8 cellular contexts compared by ENCODE assay signal in the genomic region with DNA sequence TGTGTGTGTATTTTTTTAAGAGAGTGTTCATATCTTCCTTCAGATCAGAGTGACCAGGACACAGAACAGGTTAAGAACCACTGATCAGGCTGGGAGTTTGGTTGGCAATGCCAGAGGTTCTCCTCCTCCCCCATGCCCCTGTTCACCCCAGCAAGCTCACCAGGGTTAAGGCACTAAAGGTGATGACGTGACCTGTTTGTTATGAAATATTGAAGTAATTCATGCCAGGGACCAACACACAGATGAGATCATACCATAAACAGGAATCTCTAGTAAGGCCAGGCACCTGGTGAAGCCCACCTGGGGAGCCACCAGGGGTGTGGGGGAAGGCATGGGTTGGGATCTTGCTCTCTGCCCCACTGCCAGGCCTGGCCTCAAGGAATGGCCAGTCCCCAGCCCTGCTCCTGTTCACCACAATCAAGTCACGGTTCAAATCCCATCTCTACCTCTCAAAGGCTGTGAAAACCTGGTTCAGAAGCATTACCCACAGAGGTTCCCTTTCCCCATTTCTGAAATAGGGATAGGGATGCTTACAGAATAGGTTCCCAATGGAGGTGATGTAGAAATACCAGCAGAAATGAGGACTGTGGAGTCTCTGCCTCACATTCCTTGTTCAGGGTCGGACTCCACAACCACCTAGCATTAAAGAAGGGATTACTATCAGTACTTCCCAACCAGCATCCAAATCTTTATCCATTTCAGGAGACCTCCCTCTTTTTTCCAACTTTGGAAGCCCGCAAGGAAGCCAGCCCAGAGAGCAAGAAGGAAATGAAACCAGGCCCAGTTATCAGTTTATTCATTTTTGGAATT. TPM values are rescaled to one million over a fixed set of nuclear protein-coding genes. Genes with fewer than 3 reads are reported as not detected.
DNase-seq lines count a peak whose midpoint lies in the region; ATAC-seq, FAIRE-seq and TF ChIP-seq lines count a peak whose summit lies in the region.

No MANE protein-coding gene starts in this region.

- peak; percentile 31 to 61; a peak in 2 of 5 replicates for TF ChIP-seq EP300 in A549 (IDR thresholded peaks at IDR 0.05)
- TF ChIP-seq EP300 in suprapubic skin (IDR thresholded peaks at IDR 0.05), result no peak

- no peaks in the 10 kb centered on the region for H3K27me3 Mint-ChIP-seq in activated T-helper 17 cell treated with anti-CD3 and anti-CD28 coated beads, Interleukin-2, amount 50 U/mL, for 72 hours

- H3K27me3 ChIP-seq in suprapubic skin, result no peaks in the 10 kb centered on the region

- H3K9me3 ChIP-seq in A549 (no peaks in the 10 kb centered on the region), suprapubic skin (no peaks in the 10 kb centered on the region)

- H3K4me1 Mint-ChIP-seq in activated T-helper 17 cell treated with anti-CD3 and anti-CD28 coated beads, Interleukin-2, amount 50 U/mL, for 72 hours, result peaks cover 24% of the 10 kb centered on the region

- H3K36me3 ChIP-seq in suprapubic skin, result no peaks in the 10 kb centered on the region

- H3K27ac ChIP-seq in A549 (peak overlapping the region; percentile 96 to 98), suprapubic skin (peak overlapping the region; percentile 91)

- DNase-seq in A549 (ENCODE audit: low read depth in 1 of 2, low spot score in 1 of 2), result peak; percentile 65 to 82
- peak; percentile 64 for DNase-seq in H4 (ENCODE audit: low spot score)
- peak; percentile 75 for DNase-seq in iris pigment epithelial cell (ENCODE audit: low read depth)
- no peak for DNase-seq in suprapubic skin (ENCODE audit: low spot score in 2 of 2)
- DNase-seq in GM03348 (ENCODE audit: low spot score), result no peak

- FAIRE-seq in A549 (lab: Jason Lieb, UNC), result no peak

- peak overlapping the region; percentile 77 for H3K4me2 ChIP-seq in A549

- CTCF ChIA-PET in A549 (lab: Yijun Ruan, JAX), result interaction anchor here (0.5 to 29.3 kb wide), 8 partner anchors 12 to 77 kb away, joined by 3 to 699 read pairs (median 4); no protein-coding TSS in a partner anchor

- ATAC-seq in A549, result peak; percentile 6 to 17
- no peak for ATAC-seq in activated T-helper 17 cell treated with anti-CD3 and anti-CD28 coated beads, Interleukin-2, amount 50 U/mL, for 72 hours (replicated peaks)
- no peak for ATAC-seq in GM21576 (IDR thresholded peaks at IDR 0.05; ENCODE audit: unreplicated experiment)
- no peak for ATAC-seq in GM19023 (IDR thresholded peaks at IDR 0.05; ENCODE audit: unreplicated experiment)

- H3K36me3 Mint-ChIP-seq in activated T-helper 17 cell treated with anti-CD3 and anti-CD28 coated beads, Interleukin-2, amount 50 U/mL, for 72 hours (ENCODE audit: low read depth), result peaks cover 19% of the 10 kb centered on the region

- H3K27ac Mint-ChIP-seq in activated T-helper 17 cell treated with anti-CD3 and anti-CD28 coated beads, Interleukin-2, amount 50 U/mL, for 72 hours, result peak overlapping the region; percentile 77

- peak; percentile 81 for TF ChIP-seq POLR2A in A549 (IDR thresholded peaks at IDR 0.05; ENCODE audit: low read length)
- TF ChIP-seq POLR2A in suprapubic skin (IDR thresholded peaks at IDR 0.05), result no peak

- peak overlapping the region; percentile 92 for H3K4me3 ChIP-seq in A549
- H3K4me3 ChIP-seq in suprapubic skin, result peak overlapping the region; percentile 89

- TF ChIP-seq CTCF in A549 (IDR thresholded peaks at IDR 0.05) (no peak), suprapubic skin (IDR thresholded peaks at IDR 0.05) (no peak)

- H3K9me3 Mint-ChIP-seq in activated T-helper 17 cell treated with anti-CD3 and anti-CD28 coated beads, Interleukin-2, amount 50 U/mL, for 72 hours, result no peaks in the 10 kb centered on the region

- peak overlapping the region; percentile 94 for H3K4me3 Mint-ChIP-seq in activated T-helper 17 cell treated with anti-CD3 and anti-CD28 coated beads, Interleukin-2, amount 50 U/mL, for 72 hours

- no peak; a peak in 1 of 5 replicates for TF ChIP-seq RAD21 in A549 (conservative IDR thresholded peaks at IDR 0.05 in 1 of 2, IDR thresholded peaks at IDR 0.05 in 1 of 2)

- WGBS in A549 (ENCODE audit: missing lambda C conversion rate), result 2% methylated on average over 3 of the region's 4 CpGs
- WGBS in suprapubic skin, result 72% methylated on average over 4 of the region's 4 CpGs

- H3K4me1 ChIP-seq in A549 (peaks cover 56% of the 10 kb centered on the region), suprapubic skin (peaks cover 77% of the 10 kb centered on the region)

- POLR2A ChIA-PET in A549 (lab: Yijun Ruan, JAX), result interaction anchor here (0.6 to 11.2 kb wide), 14 partner anchors 13 to 1531 kb away, joined by 3 to 168 read pairs (median 16); a partner anchor contains a TSS

TF ChIP-seq in A549, 52 proteins besides CTCF, POLR2A, EP300 and RAD21 (continues in another document):
- TF ChIP-seq RARB (CRISPR knock-in tag; IDR thresholded peaks at IDR 0.05) (peak; percentile 77; the same call in 1 of the 2 replicates), EHF (CRISPR knock-in tag; IDR thresholded peaks at IDR 0.05) (0 out of 2 replicates have a peak, but pooled peaks have one; percentile 60), JUN (IDR thresholded peaks at IDR 0.05) (peak in 1 of 2 experiments; percentile 94), ZFP36 (IDR thresholded peaks at IDR 0.05; ENCODE audit: borderline replicate concordance, partially characterized antibody) (no peak), RCOR1 (IDR thresholded peaks at IDR 0.05; ENCODE audit: low read depth, low read length) (no peak), RNF2 (IDR thresholded peaks at IDR 0.05; ENCODE audit: borderline replicate concordance, low read depth) (no peak), POLR2AphosphoS2 (conservative IDR thresholded peaks at IDR 0.05; ENCODE audit: low read length) (peak; percentile 88; the same call in 1 of the 2 replicates), TFCP2L1 (CRISPR knock-in tag; IDR thresholded peaks at IDR 0.05) (peak; percentile 95), MAFK (IDR thresholded peaks at IDR 0.05; ENCODE audit: partially characterized antibody) (no peak), HDAC2 (IDR thresholded peaks at IDR 0.05) (no peak), ZNF302 (CRISPR knock-in tag; IDR thresholded peaks at IDR 0.05) (no peak), FOSB (CRISPR knock-in tag; IDR thresholded peaks at IDR 0.05) (no peak; the same call in none of the 2 replicates), HOXA7 (CRISPR knock-in tag; IDR thresholded peaks at IDR 0.05) (peak; percentile 95), SREBF2 (IDR thresholded peaks at IDR 0.05) (no peak)
- TF ChIP-seq, protein P1, sequence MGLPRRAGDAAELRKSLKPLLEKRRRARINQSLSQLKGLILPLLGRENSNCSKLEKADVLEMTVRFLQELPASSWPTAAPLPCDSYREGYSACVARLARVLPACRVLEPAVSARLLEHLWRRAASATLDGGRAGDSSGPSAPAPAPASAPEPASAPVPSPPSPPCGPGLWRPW (IDR thresholded peaks at IDR 0.05), result 0 out of 2 replicates have a peak, but pooled peaks have one; percentile 14
- TF ChIP-seq, protein P2, sequence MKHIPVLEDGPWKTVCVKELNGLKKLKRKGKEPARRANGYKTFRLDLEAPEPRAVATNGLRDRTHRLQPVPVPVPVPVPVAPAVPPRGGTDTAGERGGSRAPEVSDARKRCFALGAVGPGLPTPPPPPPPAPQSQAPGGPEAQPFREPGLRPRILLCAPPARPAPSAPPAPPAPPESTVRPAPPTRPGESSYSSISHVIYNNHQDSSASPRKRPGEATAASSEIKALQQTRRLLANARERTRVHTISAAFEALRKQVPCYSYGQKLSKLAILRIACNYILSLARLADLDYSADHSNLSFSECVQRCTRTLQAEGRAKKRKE (CRISPR knock-in tag; IDR thresholded peaks at IDR 0.05; ENCODE audit: low read depth), result peak; percentile 53; the same call in 1 of the 2 replicates
- TF ChIP-seq, protein P3, sequence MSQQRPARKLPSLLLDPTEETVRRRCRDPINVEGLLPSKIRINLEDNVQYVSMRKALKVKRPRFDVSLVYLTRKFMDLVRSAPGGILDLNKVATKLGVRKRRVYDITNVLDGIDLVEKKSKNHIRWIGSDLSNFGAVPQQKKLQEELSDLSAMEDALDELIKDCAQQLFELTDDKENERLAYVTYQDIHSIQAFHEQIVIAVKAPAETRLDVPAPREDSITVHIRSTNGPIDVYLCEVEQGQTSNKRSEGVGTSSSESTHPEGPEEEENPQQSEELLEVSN (IDR thresholded peaks at IDR 0.05; ENCODE audit: borderline replicate concordance, low read depth), result no peak
- TF ChIP-seq, protein P4, sequence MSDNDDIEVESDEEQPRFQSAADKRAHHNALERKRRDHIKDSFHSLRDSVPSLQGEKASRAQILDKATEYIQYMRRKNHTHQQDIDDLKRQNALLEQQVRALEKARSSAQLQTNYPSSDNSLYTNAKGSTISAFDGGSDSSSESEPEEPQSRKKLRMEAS (IDR thresholded peaks at IDR 0.05), result peak; percentile 32

RNA-seq across cellular contexts. Expression of a gene that starts 2.4 kb away (rescaled TPM):
- polyA plus RNA-seq in A549 (2011; rRNA removed) (171 and 193 TPM in 2 replicates), A549 (2017; fragmentation: RNase III; extraction: RNeasy Plus Mini Kit Qiagen cat#74134 plus additional on column Dnase treatment) (209 to 336 TPM (median 288 TPM) in 3 replicates)
- polyA plus RNA-seq in A549 (2012; cell fraction: cytosol; rRNA removed), result 847 and 922 TPM in 2 replicates
- 1,068 and 1,236 TPM in 2 replicates for polyA plus RNA-seq in A549 (2012; cell fraction: nucleus; rRNA removed)
- 142 and 176 TPM in 2 replicates for polyA minus RNA-seq in A549 (2011; rRNA and poly(A)+ RNA removed)
- 543 and 586 TPM in 2 replicates for total RNA-seq in H4 (2014; rRNA removed; shearing (Covaris generic))
- total RNA-seq in activated T-helper 17 cell treated with anti-CD3 and anti-CD28 coated beads, Interleukin-2, amount 50 U/mL, for 72 hours, result 10 to 100 TPM; 19.5 to 45.2 TPM
- 100 to 1,000 TPM in 3 of 4 donors, 10 to 100 TPM in 1; 91.1 to 194 (median 149) TPM for total RNA-seq in suprapubic skin

RNA-seq across cellular contexts. Expression of a gene that starts 25.8 kb away (rescaled TPM):
- polyA plus RNA-seq in A549 (2011; rRNA removed) (0.90 and 1.6 TPM in 2 replicates), A549 (2017; fragmentation: RNase III; extraction: RNeasy Plus Mini Kit Qiagen cat#74134 plus additional on column Dnase treatment) (3.4 to 3.9 TPM (median 3.4 TPM) in 3 replicates)
- polyA plus RNA-seq in A549 (2012; cell fraction: cytosol; rRNA removed), result 1.8 and 2.4 TPM in 2 replicates
- polyA plus RNA-seq in A549 (2012; cell fraction: nucleus; rRNA removed), result 6.3 and 9.0 TPM in 2 replicates
- polyA minus RNA-seq in A549 (2011; rRNA and poly(A)+ RNA removed), result 3.0 and 3.3 TPM in 2 replicates
- 4.4 and 5.2 TPM in 2 replicates for total RNA-seq in H4 (2014; rRNA removed; shearing (Covaris generic))
- 10 to 100 TPM; 13.0 to 24.1 TPM for total RNA-seq in activated T-helper 17 cell treated with anti-CD3 and anti-CD28 coated beads, Interleukin-2, amount 50 U/mL, for 72 hours
- total RNA-seq in suprapubic skin, result 10 to 100 TPM in 2 of 4 donors, 1 to 10 TPM in 2; 4.5 to 12.9 (median 8.4) TPM

Comparison
In these comparisons a context has a peak if more than half of its experiments do, and no peak if none do; other contexts are left out.
1. ATAC-seq: peak in A549 (2 of 2); none in activated T-helper 17 cell treated with anti-CD3 and anti-CD28 coated beads, Interleukin-2, amount 50 U/mL, for 72 hours (single experiment), GM21576 (single experiment) and GM19023 (single experiment).
2. DNase-seq: peak in A549 (2 of 2), H4 (single experiment) and iris pigment epithelial cell (single experiment); none in suprapubic skin (0 of 2) and GM03348 (single experiment).